ENCODE assay signal across 8 cellular contexts in genomic region chr6:159169557-159170332, GRCh38. TPM values are rescaled to one million over a fixed set of nuclear protein-coding genes. Genes with fewer than 3 reads are reported as not detected.
A peak's percentile ranks its signal among the peaks of the same experiment; 100 is the strongest.
DNase-seq lines count a peak whose midpoint lies in the region; ATAC-seq and TF ChIP-seq lines count a peak whose summit lies in the region.

No MANE protein-coding gene starts in this region.

- H3K9me3 ChIP-seq in A673 (ENCODE audit: low read depth, low read length, poor library complexity, severe bottlenecking) (no peaks in the 10 kb centered on the region), colonic mucosa (no peaks in the 10 kb centered on the region), tibial nerve (no peaks in the 10 kb centered on the region)

- no peak overlapping the region for H3K27ac Mint-ChIP-seq in memory B cell

- DNase-seq in A673 (ENCODE audit: low spot score) = peak; percentile 50
- DNase-seq in NCI-H524 treated with DMSO at 0.1 percent for 48 hours (lab: John Stamatoyannopoulos, UW) = peak; percentile 17
- DNase-seq in colonic mucosa = peak; percentile 21
- peak; percentile 13 to 34 for DNase-seq in memory B cell (ENCODE audit: low spot score in 2 of 2)
- DNase-seq in tibial nerve (ENCODE audit: low spot score in 2 of 2) = no peak
- no peak for DNase-seq in RWPE1 (ENCODE audit: low spot score)
- no peak for DNase-seq in NCI-H446 (lab: John Stamatoyannopoulos, UW)

- CTCF ChIA-PET in A673 (lab: Charles Lee) = no interaction called here
- CTCF ChIA-PET in RWPE1 (lab: Yijun Ruan, JAX) = interaction anchor here (0.5 to 1.2 kb wide), 2 partner anchors 48 to 489 kb away, joined by 3 read pairs; no protein-coding TSS in a partner anchor

- ATAC-seq in GM18520 (IDR thresholded peaks at IDR 0.05; ENCODE audit: unreplicated experiment) = peak; percentile 13
- ATAC-seq in memory B cell (ENCODE audit: low read depth) = peak; percentile 46

- H3K27me3 ChIP-seq in A673 (replicated peaks; ENCODE audit: insufficient read depth, low read depth, low read length, poor library complexity) (peaks cover 60% of the 10 kb centered on the region), colonic mucosa (peaks cover 46% of the 10 kb centered on the region), tibial nerve (peaks cover 0 to 53% of the 10 kb centered on the region in 2 donors)

- peak overlapping the region in 1 of 2 donors; percentile 54 for H3K9ac ChIP-seq in colonic mucosa (ENCODE audit: low read depth in 2 of 2, low read length in 2 of 2)

- POLR2A ChIA-PET in A673 (lab: Charles Lee; ENCODE audit: low non-redundant PET) (no interaction called here), RWPE1 (lab: Yijun Ruan, JAX; ENCODE audit: low non-redundant PET) (no interaction called here)

- TF ChIP-seq POLR2A in tibial nerve (IDR thresholded peaks at IDR 0.05) = no peak

- peak overlapping the region; percentile 34 for H3K4me3 ChIP-seq in A673 (ENCODE audit: low read depth, low read length, poor library complexity, severe bottlenecking)
- H3K4me3 ChIP-seq in colonic mucosa = peak overlapping the region; percentile 23
- peak overlapping the region; percentile 18 to 53 (median 36) for H3K4me3 ChIP-seq in tibial nerve

- H3K4me3 Mint-ChIP-seq in memory B cell = peak overlapping the region; percentile 69

- no TSS peak for BruUV-seq in A673 (replicated peaks; lab: Mats Ljungman, UMichigan)

- peak in 1 of 2 donors; percentile 14 for TF ChIP-seq EP300 in tibial nerve (IDR thresholded peaks at IDR 0.05)

- H3K27ac ChIP-seq in A673 (ENCODE audit: low read depth, low read length, poor library complexity, severe bottlenecking) (no peak overlapping the region), colonic mucosa (no peak overlapping the region), tibial nerve (peak overlapping the region; percentile 19 to 83 (median 48)), RWPE1 (no peak overlapping the region)

- H3K36me3 Mint-ChIP-seq in memory B cell = no peaks in the 10 kb centered on the region

- 0 to 2% methylated on average over 46 to 69 of the region's 87 CpGs for WGBS in tibial nerve, 2 donors

- intact Hi-C loops in A673 (cut with micrococcal nuclease; ENCODE audit: unreplicated experiment) (loop anchor here (5.0 kb wide), 1 partner anchor 918 kb away; no protein-coding TSS in a partner anchor), colonic mucosa (cut with DNase I) (no loop called here)

- H3K27me3 Mint-ChIP-seq in memory B cell = peaks cover 39% of the 10 kb centered on the region

- TF ChIP-seq CTCF in A673 (conservative IDR thresholded peaks at IDR 0.05; ENCODE audit: low read depth, low read length) (no peak), colonic mucosa (IDR thresholded peaks at IDR 0.05) (no peak), tibial nerve (IDR thresholded peaks at IDR 0.05) (peak in 1 of 5 experiments; percentile 10), RWPE1 (conservative IDR thresholded peaks at IDR 0.05; ENCODE audit: low read depth) (no peak)

- no peaks in the 10 kb centered on the region for H3K36me3 ChIP-seq in A673 (ENCODE audit: insufficient read depth, low read length, poor library complexity, severe bottlenecking)
- no peaks in the 10 kb centered on the region for H3K36me3 ChIP-seq in colonic mucosa
- no peaks in the 10 kb centered on the region for H3K36me3 ChIP-seq in tibial nerve

- H3K4me1 ChIP-seq in A673 (ENCODE audit: insufficient read depth, low read length, poor library complexity, severe bottlenecking) (no peaks in the 10 kb centered on the region), colonic mucosa (peaks cover 4% of the 10 kb centered on the region), tibial nerve (peaks cover 0 to 38% (median 10%) of the 10 kb centered on the region in 4 donors)

- peaks cover 18% of the 10 kb centered on the region for H3K4me1 Mint-ChIP-seq in memory B cell

- H3K9me3 Mint-ChIP-seq in memory B cell = no peaks in the 10 kb centered on the region

RNA-seq across cellular contexts. Expression of gene FNDC1, which starts 0.5 kb away (rescaled TPM):
- total RNA-seq in A673 (2021) (not detected in 2 replicates), colonic mucosa (1 to 10 TPM in 1 of 2 donors, under 1 TPM in 1; 0.05 to 1.1 TPM), tibial nerve (1 to 10 TPM; 2.1 to 8.2 (median 5.4) TPM)

Comparison
In these comparisons a context has a peak if more than half of its experiments do, and no peak if none do; other contexts are left out.
1. DNase-seq: peak in A673 (single experiment), NCI-H524 treated with DMSO at 0.1 percent for 48 hours (single experiment), colonic mucosa (single experiment) and memory B cell (2 of 2); none in tibial nerve (0 of 2), RWPE1 (single experiment) and NCI-H446 (0 of 2).
2. H3K27ac ChIP-seq: peak in tibial nerve (4 of 4); none in A673 (single experiment), colonic mucosa (single experiment) and RWPE1 (single experiment).
3. Peak in every context shown above with its lines, with median percentiles within 50 percentile points of each other: H3K4me3 ChIP-seq.